In the genomic region with DNA sequence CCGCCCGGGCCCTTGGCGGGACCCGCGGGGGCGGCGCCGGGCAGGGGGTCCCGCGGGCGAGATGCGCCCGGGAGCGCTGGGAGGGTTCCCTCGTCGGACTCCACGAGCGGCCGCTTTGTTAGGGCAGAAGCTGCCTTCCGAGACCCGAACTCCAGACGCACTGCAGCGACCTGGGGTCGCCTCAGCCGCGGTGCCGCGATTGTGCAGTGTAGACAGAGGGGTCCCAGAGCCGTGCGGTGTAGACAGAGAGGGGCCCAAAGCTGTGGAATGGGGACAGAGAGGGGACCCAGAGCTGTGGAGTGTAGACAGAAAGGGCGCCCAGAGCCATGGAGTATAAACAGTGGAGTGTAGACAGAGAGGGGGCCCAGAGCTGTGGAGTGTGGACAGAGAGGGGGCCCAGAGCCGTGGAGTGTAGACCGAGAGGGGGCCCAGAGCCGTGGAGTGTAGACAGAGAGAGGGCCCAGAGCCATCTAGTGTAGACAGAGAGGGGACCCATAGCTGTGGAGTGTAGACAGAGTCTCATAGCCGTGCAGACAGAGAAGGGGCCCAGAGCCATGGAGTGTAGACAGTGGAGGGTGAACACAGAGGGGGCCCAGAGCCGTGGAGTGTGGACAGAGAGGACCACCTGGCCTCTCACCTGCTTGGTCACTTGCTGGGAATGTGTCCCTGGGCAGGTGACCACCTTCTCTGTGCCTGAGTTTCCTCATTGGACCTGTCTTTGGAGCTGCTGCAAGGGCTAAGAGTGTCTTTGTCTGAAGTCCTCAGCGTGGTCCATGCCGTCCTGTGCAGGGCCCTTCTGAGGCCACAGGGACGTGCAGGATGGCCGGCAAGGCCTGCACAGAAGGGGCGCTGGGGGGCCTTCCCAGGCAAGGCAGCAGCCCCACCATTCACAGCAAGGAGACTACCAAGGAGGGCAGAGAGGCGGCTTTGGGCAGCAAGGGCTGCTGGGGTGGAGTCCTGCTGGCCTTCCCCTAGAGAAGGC, we compare ENCODE assay signal across 1 cellular context.
TF ChIP-seq lines count a peak whose summit lies in the region.

No MANE protein-coding gene starts in this region.

TF ChIP-seq in HepG2, 621 proteins besides CTCF, POLR2A, EP300 and RAD21 (continued from another document and continues in another):
- TF ChIP-seq, protein P1, sequence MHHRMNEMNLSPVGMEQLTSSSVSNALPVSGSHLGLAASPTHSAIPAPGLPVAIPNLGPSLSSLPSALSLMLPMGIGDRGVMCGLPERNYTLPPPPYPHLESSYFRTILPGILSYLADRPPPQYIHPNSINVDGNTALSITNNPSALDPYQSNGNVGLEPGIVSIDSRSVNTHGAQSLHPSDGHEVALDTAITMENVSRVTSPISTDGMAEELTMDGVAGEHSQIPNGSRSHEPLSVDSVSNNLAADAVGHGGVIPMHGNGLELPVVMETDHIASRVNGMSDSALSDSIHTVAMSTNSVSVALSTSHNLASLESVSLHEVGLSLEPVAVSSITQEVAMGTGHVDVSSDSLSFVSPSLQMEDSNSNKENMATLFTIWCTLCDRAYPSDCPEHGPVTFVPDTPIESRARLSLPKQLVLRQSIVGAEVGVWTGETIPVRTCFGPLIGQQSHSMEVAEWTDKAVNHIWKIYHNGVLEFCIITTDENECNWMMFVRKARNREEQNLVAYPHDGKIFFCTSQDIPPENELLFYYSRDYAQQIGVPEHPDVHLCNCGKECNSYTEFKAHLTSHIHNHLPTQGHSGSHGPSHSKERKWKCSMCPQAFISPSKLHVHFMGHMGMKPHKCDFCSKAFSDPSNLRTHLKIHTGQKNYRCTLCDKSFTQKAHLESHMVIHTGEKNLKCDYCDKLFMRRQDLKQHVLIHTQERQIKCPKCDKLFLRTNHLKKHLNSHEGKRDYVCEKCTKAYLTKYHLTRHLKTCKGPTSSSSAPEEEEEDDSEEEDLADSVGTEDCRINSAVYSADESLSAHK (CRISPR knock-in tag; IDR thresholded peaks at IDR 0.05; ENCODE audit: borderline replicate concordance) = no peak
- 0 out of 2 replicates have a peak, but pooled peaks have one; percentile 16 for TF ChIP-seq BORCS8-MEF2B (CRISPR knock-in tag; IDR thresholded peaks at IDR 0.05)
- TF ChIP-seq, protein P2, sequence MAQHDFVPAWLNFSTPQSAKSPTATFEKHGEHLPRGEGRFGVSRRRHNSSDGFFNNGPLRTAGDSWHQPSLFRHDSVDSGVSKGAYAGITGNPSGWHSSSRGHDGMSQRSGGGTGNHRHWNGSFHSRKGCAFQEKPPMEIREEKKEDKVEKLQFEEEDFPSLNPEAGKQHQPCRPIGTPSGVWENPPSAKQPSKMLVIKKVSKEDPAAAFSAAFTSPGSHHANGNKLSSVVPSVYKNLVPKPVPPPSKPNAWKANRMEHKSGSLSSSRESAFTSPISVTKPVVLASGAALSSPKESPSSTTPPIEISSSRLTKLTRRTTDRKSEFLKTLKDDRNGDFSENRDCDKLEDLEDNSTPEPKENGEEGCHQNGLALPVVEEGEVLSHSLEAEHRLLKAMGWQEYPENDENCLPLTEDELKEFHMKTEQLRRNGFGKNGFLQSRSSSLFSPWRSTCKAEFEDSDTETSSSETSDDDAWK (CRISPR knock-in tag; IDR thresholded peaks at IDR 0.05) = no peak
- TF ChIP-seq, protein P3, sequence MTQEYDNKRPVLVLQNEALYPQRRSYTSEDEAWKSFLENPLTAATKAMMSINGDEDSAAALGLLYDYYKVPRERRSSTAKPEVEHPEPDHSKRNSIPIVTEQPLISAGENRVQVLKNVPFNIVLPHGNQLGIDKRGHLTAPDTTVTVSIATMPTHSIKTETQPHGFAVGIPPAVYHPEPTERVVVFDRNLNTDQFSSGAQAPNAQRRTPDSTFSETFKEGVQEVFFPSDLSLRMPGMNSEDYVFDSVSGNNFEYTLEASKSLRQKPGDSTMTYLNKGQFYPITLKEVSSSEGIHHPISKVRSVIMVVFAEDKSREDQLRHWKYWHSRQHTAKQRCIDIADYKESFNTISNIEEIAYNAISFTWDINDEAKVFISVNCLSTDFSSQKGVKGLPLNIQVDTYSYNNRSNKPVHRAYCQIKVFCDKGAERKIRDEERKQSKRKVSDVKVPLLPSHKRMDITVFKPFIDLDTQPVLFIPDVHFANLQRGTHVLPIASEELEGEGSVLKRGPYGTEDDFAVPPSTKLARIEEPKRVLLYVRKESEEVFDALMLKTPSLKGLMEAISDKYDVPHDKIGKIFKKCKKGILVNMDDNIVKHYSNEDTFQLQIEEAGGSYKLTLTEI (CRISPR knock-in tag; conservative IDR thresholded peaks at IDR 0.05) = no peak
- TF ChIP-seq SIN3A (IDR thresholded peaks at IDR 0.05; ENCODE audit: borderline replicate concordance, low read depth, low read length) = no peak
- TF ChIP-seq, protein P4, sequence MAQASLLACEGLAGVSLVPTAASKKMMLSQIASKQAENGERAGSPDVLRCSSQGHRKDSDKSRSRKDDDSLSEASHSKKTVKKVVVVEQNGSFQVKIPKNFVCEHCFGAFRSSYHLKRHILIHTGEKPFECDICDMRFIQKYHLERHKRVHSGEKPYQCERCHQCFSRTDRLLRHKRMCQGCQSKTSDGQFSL (CRISPR knock-in tag; IDR thresholded peaks at IDR 0.05) = no peak
- TF ChIP-seq NFYC (CRISPR knock-in tag; IDR thresholded peaks at IDR 0.05) = no peak
- TF ChIP-seq ZNF562 (CRISPR knock-in tag; IDR thresholded peaks at IDR 0.05; ENCODE audit: borderline replicate concordance) = no peak
- TF ChIP-seq KDM5B (CRISPR knock-in tag; IDR thresholded peaks at IDR 0.05; ENCODE audit: borderline replicate concordance) = 0 out of 2 replicates have a peak, but pooled peaks have one; percentile 63
- TF ChIP-seq, protein P5, sequence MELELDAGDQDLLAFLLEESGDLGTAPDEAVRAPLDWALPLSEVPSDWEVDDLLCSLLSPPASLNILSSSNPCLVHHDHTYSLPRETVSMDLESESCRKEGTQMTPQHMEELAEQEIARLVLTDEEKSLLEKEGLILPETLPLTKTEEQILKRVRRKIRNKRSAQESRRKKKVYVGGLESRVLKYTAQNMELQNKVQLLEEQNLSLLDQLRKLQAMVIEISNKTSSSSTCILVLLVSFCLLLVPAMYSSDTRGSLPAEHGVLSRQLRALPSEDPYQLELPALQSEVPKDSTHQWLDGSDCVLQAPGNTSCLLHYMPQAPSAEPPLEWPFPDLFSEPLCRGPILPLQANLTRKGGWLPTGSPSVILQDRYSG (CRISPR knock-in tag; IDR thresholded peaks at IDR 0.05) = no peak
- TF ChIP-seq FOXC1 (CRISPR knock-in tag; IDR thresholded peaks at IDR 0.05; ENCODE audit: borderline replicate concordance) = 0 out of 2 replicates have a peak, but pooled peaks have one; percentile 15
- TF ChIP-seq, protein P6, sequence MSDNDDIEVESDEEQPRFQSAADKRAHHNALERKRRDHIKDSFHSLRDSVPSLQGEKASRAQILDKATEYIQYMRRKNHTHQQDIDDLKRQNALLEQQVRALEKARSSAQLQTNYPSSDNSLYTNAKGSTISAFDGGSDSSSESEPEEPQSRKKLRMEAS (IDR thresholded peaks at IDR 0.05) = peak; percentile 12; the same call in 1 of the 2 replicates
- TF ChIP-seq, protein P7, sequence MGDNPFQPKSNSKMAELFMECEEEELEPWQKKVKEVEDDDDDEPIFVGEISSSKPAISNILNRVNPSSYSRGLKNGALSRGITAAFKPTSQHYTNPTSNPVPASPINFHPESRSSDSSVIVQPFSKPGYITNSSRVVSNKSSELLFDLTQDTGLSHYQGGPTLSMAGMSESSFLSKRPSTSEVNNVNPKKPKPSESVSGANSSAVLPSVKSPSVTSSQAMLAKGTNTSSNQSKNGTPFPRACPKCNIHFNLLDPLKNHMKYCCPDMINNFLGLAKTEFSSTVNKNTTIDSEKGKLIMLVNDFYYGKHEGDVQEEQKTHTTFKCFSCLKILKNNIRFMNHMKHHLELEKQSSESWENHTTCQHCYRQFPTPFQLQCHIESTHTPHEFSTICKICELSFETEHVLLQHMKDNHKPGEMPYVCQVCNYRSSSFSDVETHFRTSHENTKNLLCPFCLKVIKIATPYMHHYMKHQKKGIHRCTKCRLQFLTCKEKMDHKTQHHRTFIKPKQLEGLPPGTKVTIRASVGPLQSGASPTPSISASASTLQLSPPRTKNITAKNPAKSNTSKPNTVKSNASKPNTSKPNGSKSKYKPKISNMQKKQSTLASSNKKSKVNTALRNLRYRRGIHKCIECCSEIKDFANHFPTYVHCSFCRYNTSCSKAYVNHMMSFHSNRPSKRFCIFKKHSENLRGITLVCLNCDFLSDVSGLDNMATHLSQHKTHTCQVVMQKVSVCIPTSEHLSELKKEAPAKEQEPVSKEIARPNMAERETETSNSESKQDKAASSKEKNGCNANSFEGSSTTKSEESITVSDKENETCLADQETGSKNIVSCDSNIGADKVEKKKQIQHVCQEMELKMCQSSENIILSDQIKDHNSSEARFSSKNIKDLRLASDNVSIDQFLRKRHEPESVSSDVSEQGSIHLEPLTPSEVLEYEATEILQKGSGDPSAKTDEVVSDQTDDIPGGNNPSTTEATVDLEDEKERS (CRISPR knock-in tag; IDR thresholded peaks at IDR 0.05) = no peak
- TF ChIP-seq, protein P8, sequence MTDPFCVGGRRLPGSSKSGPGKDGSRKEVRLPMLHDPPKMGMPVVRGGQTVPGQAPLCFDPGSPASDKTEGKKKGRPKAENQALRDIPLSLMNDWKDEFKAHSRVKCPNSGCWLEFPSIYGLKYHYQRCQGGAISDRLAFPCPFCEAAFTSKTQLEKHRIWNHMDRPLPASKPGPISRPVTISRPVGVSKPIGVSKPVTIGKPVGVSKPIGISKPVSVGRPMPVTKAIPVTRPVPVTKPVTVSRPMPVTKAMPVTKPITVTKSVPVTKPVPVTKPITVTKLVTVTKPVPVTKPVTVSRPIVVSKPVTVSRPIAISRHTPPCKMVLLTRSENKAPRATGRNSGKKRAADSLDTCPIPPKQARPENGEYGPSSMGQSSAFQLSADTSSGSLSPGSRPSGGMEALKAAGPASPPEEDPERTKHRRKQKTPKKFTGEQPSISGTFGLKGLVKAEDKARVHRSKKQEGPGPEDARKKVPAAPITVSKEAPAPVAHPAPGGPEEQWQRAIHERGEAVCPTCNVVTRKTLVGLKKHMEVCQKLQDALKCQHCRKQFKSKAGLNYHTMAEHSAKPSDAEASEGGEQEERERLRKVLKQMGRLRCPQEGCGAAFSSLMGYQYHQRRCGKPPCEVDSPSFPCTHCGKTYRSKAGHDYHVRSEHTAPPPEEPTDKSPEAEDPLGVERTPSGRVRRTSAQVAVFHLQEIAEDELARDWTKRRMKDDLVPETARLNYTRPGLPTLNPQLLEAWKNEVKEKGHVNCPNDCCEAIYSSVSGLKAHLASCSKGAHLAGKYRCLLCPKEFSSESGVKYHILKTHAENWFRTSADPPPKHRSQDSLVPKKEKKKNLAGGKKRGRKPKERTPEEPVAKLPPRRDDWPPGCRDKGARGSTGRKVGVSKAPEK (CRISPR knock-in tag; IDR thresholded peaks at IDR 0.05; ENCODE audit: borderline replicate concordance) = no peak
- no peak for TF ChIP-seq ZNF678 (CRISPR knock-in tag; IDR thresholded peaks at IDR 0.05)
- no peak for TF ChIP-seq MAFK (conservative IDR thresholded peaks at IDR 0.05 in 1 of 2, IDR thresholded peaks at IDR 0.05 in 1 of 2; ENCODE audit: low read length in 2 of 2)
- no peak for TF ChIP-seq GABPB1 (CRISPR knock-in tag; IDR thresholded peaks at IDR 0.05)
- TF ChIP-seq, protein P9, sequence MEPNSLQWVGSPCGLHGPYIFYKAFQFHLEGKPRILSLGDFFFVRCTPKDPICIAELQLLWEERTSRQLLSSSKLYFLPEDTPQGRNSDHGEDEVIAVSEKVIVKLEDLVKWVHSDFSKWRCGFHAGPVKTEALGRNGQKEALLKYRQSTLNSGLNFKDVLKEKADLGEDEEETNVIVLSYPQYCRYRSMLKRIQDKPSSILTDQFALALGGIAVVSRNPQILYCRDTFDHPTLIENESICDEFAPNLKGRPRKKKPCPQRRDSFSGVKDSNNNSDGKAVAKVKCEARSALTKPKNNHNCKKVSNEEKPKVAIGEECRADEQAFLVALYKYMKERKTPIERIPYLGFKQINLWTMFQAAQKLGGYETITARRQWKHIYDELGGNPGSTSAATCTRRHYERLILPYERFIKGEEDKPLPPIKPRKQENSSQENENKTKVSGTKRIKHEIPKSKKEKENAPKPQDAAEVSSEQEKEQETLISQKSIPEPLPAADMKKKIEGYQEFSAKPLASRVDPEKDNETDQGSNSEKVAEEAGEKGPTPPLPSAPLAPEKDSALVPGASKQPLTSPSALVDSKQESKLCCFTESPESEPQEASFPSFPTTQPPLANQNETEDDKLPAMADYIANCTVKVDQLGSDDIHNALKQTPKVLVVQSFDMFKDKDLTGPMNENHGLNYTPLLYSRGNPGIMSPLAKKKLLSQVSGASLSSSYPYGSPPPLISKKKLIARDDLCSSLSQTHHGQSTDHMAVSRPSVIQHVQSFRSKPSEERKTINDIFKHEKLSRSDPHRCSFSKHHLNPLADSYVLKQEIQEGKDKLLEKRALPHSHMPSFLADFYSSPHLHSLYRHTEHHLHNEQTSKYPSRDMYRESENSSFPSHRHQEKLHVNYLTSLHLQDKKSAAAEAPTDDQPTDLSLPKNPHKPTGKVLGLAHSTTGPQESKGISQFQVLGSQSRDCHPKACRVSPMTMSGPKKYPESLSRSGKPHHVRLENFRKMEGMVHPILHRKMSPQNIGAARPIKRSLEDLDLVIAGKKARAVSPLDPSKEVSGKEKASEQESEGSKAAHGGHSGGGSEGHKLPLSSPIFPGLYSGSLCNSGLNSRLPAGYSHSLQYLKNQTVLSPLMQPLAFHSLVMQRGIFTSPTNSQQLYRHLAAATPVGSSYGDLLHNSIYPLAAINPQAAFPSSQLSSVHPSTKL (CRISPR knock-in tag; IDR thresholded peaks at IDR 0.05) = no peak
- TF ChIP-seq DNMT1 (CRISPR knock-in tag; IDR thresholded peaks at IDR 0.05) = no peak
- TF ChIP-seq YEATS4 (CRISPR knock-in tag; IDR thresholded peaks at IDR 0.05; ENCODE audit: borderline replicate concordance) = no peak
- TF ChIP-seq TBX3 (IDR thresholded peaks at IDR 0.05; ENCODE audit: borderline replicate concordance) = no peak
- TF ChIP-seq, protein P10, sequence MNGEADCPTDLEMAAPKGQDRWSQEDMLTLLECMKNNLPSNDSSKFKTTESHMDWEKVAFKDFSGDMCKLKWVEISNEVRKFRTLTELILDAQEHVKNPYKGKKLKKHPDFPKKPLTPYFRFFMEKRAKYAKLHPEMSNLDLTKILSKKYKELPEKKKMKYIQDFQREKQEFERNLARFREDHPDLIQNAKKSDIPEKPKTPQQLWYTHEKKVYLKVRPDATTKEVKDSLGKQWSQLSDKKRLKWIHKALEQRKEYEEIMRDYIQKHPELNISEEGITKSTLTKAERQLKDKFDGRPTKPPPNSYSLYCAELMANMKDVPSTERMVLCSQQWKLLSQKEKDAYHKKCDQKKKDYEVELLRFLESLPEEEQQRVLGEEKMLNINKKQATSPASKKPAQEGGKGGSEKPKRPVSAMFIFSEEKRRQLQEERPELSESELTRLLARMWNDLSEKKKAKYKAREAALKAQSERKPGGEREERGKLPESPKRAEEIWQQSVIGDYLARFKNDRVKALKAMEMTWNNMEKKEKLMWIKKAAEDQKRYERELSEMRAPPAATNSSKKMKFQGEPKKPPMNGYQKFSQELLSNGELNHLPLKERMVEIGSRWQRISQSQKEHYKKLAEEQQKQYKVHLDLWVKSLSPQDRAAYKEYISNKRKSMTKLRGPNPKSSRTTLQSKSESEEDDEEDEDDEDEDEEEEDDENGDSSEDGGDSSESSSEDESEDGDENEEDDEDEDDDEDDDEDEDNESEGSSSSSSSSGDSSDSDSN (CRISPR knock-in tag; IDR thresholded peaks at IDR 0.05) = peak; percentile 43; the same call in 1 of the 2 replicates
- no peak for TF ChIP-seq FIP1L1 (IDR thresholded peaks at IDR 0.05; ENCODE audit: borderline replicate concordance, insufficient read depth, low read depth, low read length)
- peak; percentile 63; the same call in 1 of the 2 replicates for TF ChIP-seq ZMAT3 (CRISPR knock-in tag; conservative IDR thresholded peaks at IDR 0.05)
